ENCODE assay signal across 16 cellular contexts in genomic region chr2:237336131-237336530, GRCh38.
"Had no signal": no experiment of that assay in that cellular context is flagged by ENCODE, and none has a peak within 500 bp of the region (broad histone marks: within the 10 kb centered on the region; RNA-seq: fewer than 3 reads in every experiment).

No MANE protein-coding gene starts in this region.

- H3K36me3 ChIP-seq: cardiac muscle cell had no signal

- DNase-seq: activated CD4-positive, alpha-beta T cell treated with anti-CD3 and anti-CD28 coated beads, Interleukin-2, amount 50 U/mL, for 1 hour; activated naive CD4-positive, alpha-beta T cell treated with anti-CD3 and anti-CD28 coated beads, Interleukin-2, amount 50 U/mL, for 16 hours; activated T-cell treated with anti-CD3 and anti-CD28 coated beads, Interleukin-2, amount 50 U/mL, for 1 hour; erythroblast; mammary epithelial cell; mucosa of descending colon; ovary; stimulated activated CD4-positive, alpha-beta T cell treated with anti-CD3 and anti-CD28 coated beads, Interleukin-4, amount 100 ng/mL, for 4 hours; stimulated activated CD8-positive, alpha-beta memory T cell treated with anti-CD3 and anti-CD28 coated beads, Interleukin-4, amount 100 ng/mL, for 48 hours; stimulated activated naive CD4-positive, alpha-beta T cell treated with Interleukin-2 at 50 U/mL for 16 hours; T-helper 2 cell had no signal

- H3K4me3 Mint-ChIP-seq: nephron, type B pancreatic cell had no signal

- H3K27ac Mint-ChIP-seq: type B pancreatic cell had no signal

- H3K27ac ChIP-seq: cardiac muscle cell, ovary had no signal

- H3K9me3 ChIP-seq: mucosa of descending colon, ovary had no signal

- H3K9me3 Mint-ChIP-seq: nephron, type B pancreatic cell had no signal

- H3K27me3 Mint-ChIP-seq: type B pancreatic cell had no signal

- ATAC-seq: activated CD4-positive, CD25-positive, alpha-beta regulatory T cell treated with anti-CD3 and anti-CD28 coated beads, Interleukin-2, amount 50 U/mL, for 24 hours; mucosa of descending colon had no signal

- H3K27me3 ChIP-seq: cardiac muscle cell, ovary had no signal

- H3K4me3 ChIP-seq: cardiac muscle cell, mucosa of descending colon, ovary, skin epidermis had no signal

- H3K4me1 Mint-ChIP-seq: nephron had no signal
